ENCODE assay signal across 9 cellular contexts in genomic region chr2:157898591-157898996, GRCh38. TPM values are rescaled to one million over a fixed set of nuclear protein-coding genes. Genes with fewer than 3 reads are reported as not detected.
A peak's percentile ranks its signal among the peaks of the same experiment; 100 is the strongest.
DNase-seq lines count a peak whose midpoint lies in the region; ATAC-seq and TF ChIP-seq lines count a peak whose summit lies in the region.
"Had no signal": no experiment of that assay in that cellular context is flagged by ENCODE, and none has a peak within 500 bp of the region (broad histone marks: within the 10 kb centered on the region; RNA-seq: fewer than 3 reads in every experiment).

No MANE protein-coding gene starts in this region.

- no peaks in the 10 kb centered on the region for H4K20me1 ChIP-seq in MM.1S (ENCODE audit: insufficient read depth, low read length)

- peak overlapping the region; percentile 89 for H3K27ac ChIP-seq in MM.1S (ENCODE audit: low read length)
- H3K27ac ChIP-seq: epithelial cell of prostate had no signal

- intact Hi-C loops in CD14-positive monocyte (cut with micrococcal nuclease) = no loop called here

- no peaks in the 10 kb centered on the region for H3K36me3 Mint-ChIP-seq in CD14-positive monocyte

- TF ChIP-seq CTCF in MM.1S (IDR thresholded peaks at IDR 0.05; ENCODE audit: low read length) (no peak), CD14-positive monocyte (IDR thresholded peaks at IDR 0.05) (no peak)

- peak overlapping the region in 3 of 7 donors; percentile 1 to 94 (median 12) for H3K27ac Mint-ChIP-seq in CD14-positive monocyte

- H3K4me1 ChIP-seq in MM.1S (ENCODE audit: low read length) = peaks cover 30% of the 10 kb centered on the region

- H3K27me3 ChIP-seq in MM.1S (replicated peaks; ENCODE audit: insufficient read depth, low read length) = no peaks in the 10 kb centered on the region

- H3K9ac ChIP-seq in MM.1S (ENCODE audit: low read length) = peak overlapping the region; percentile 46; the same call in 1 of the 2 replicates

- no peak for ATAC-seq in GM18502 (IDR thresholded peaks at IDR 0.05; ENCODE audit: poor library complexity, unreplicated experiment)

- H3K4me3 Mint-ChIP-seq in CD14-positive monocyte = no peak overlapping the region

- H3K4me2 ChIP-seq in MM.1S (ENCODE audit: low read depth, low read length) = peak overlapping the region; percentile 97

- no peaks in the 10 kb centered on the region for H3K79me2 ChIP-seq in MM.1S (ENCODE audit: low read length)

- H3K9me2 ChIP-seq in MM.1S (replicated peaks; ENCODE audit: insufficient read depth, low read length) = no peaks in the 10 kb centered on the region

- DNase-seq in COLO829 (ENCODE audit: low spot score) (peak; percentile 78), MM.1S (peak; percentile 53), activated T-cell treated with anti-CD3 and anti-CD28 coated beads for 24 hours (ENCODE audit: low read depth) (peak; percentile 71), foreskin melanocyte (peak; percentile 51), SK-N-DZ (ENCODE audit: low spot score) (no peak), CD14-positive monocyte (ENCODE audit: low spot score) (no peak)
- peak; percentile 47 for DNase-seq in stimulated activated CD8-positive, alpha-beta memory T cell treated with anti-CD3 and anti-CD28 coated beads, Interleukin-4, amount 100 ng/mL, for 24 hours (ENCODE audit: low read depth)

- H3K4me1 Mint-ChIP-seq in CD14-positive monocyte = peaks cover 28% of the 10 kb centered on the region

- H3K27me3 Mint-ChIP-seq in CD14-positive monocyte (ENCODE audit: low read depth in 3 of 3) = peaks cover 0 to 2% (median 0%) of the 10 kb centered on the region in 3 donors

- H2AFZ ChIP-seq in MM.1S (ENCODE audit: low read length) = peak overlapping the region; percentile 93

- peaks cover 35% of the 10 kb centered on the region for H3F3A ChIP-seq in MM.1S (ENCODE audit: insufficient read depth, low read length)

- H3K36me3 ChIP-seq in MM.1S (replicated peaks; ENCODE audit: insufficient read depth, low read length) = no peaks in the 10 kb centered on the region

- H3K9me3 Mint-ChIP-seq in CD14-positive monocyte = no peaks in the 10 kb centered on the region

- peak overlapping the region; percentile 65 for H3K4me3 ChIP-seq in MM.1S (ENCODE audit: low read length)

- H3K9me3 ChIP-seq in MM.1S (replicated peaks; ENCODE audit: insufficient read depth, low read length) = no peaks in the 10 kb centered on the region

RNA-seq across cellular contexts. Expression of gene ACVR1, which starts 22.5 kb away (rescaled TPM):
- 4.3 and 5.4 TPM in 2 replicates for polyA plus RNA-seq in SK-N-DZ (2014; cell fraction: cytosol; rRNA removed)
- 8.6 and 9.7 TPM in 2 replicates for polyA plus RNA-seq in SK-N-DZ (2014; cell fraction: nucleus; rRNA removed)
- 1 to 10 TPM; 2.8 to 4.9 TPM for polyA plus RNA-seq in CD14-positive monocyte

Comparison
In these comparisons a context has a peak if more than half of its experiments do, and no peak if none do; other contexts are left out.
1. DNase-seq: peak in COLO829 (single experiment), MM.1S (single experiment), activated T-cell treated with anti-CD3 and anti-CD28 coated beads for 24 hours (single experiment), foreskin melanocyte (single experiment) and stimulated activated CD8-positive, alpha-beta memory T cell treated with anti-CD3 and anti-CD28 coated beads, Interleukin-4, amount 100 ng/mL, for 24 hours (single experiment); none in SK-N-DZ (single experiment) and CD14-positive monocyte (single experiment).